ENCODE assay signal across 9 cellular contexts in the genomic region with DNA sequence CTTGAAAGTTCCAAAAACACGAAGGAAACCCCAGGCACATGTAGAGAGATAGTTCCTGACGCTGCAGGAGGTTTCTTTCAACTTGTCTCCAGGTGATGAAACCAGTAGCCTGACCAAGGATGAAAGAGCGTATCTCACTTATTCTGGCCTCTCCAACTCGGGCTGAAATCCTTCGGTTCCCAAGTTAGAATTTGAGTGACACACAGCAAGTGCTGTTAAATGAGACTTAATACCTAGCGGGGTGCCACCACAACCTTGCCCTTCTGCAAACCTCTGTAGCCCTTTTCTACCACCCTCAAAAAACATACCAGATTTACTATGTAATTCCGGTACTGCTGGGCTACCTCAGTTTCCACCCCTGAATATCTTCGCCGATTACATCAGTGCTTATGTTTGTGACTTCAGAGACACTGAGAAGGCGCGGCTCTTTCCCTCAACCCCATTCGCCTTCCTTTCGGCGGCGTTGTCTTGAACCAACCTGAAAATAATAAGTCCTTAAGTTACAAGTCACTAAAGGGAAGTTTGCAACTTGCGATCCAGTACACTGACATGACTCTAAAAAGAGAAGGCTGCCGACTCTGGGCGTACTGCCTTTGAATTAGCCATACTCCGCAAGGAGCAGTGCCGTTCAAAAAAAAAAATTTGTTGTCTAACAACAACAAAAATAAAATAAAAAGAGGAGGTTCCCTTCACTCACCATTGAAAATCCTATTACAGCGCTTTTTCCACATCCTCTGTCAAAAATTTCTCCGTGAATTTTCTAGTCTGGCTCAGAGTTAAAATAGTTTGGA.
DNase-seq lines count a peak whose midpoint lies in the region; ATAC-seq and TF ChIP-seq lines count a peak whose summit lies in the region.
"Had no signal": no experiment of that assay in that cellular context is flagged by ENCODE, and none has a peak within 500 bp of the region (broad histone marks: within the 10 kb centered on the region; RNA-seq: fewer than 3 reads in every experiment).

No MANE protein-coding gene starts in this region.

- peak overlapping the region; percentile 83 for H3K4me3 Mint-ChIP-seq in Calu3 (ENCODE audit: low read depth, unreplicated experiment)
- peak overlapping the region; percentile 76 for H3K4me3 Mint-ChIP-seq in activated naive CD8-positive, alpha-beta T cell treated with anti-CD3 and anti-CD28 coated beads for 36 hours

- no peaks in the 10 kb centered on the region for H3K27me3 Mint-ChIP-seq in Calu3 (ENCODE audit: unreplicated experiment)
- H3K27me3 Mint-ChIP-seq in activated naive CD8-positive, alpha-beta T cell treated with anti-CD3 and anti-CD28 coated beads for 36 hours: peaks cover 90% of the 10 kb centered on the region

- H3K23ac ChIP-seq in mesendoderm (ENCODE audit: low read length): no peak overlapping the region

- peak overlapping the region; percentile 75 for H3K4me2 ChIP-seq in mesendoderm (ENCODE audit: low read length)
- H3K4me2 ChIP-seq: KMS-11 had no signal

- no peaks in the 10 kb centered on the region for H3K27me3 ChIP-seq in mesendoderm (ENCODE audit: insufficient read depth, low read length, poor library complexity)

- no peak overlapping the region for H3K27ac ChIP-seq in mesendoderm (ENCODE audit: low read depth, low read length)
- H3K27ac ChIP-seq: KMS-11 had no signal

- peaks cover 56% of the 10 kb centered on the region for H3K36me3 Mint-ChIP-seq in Calu3 (ENCODE audit: insufficient read depth, unreplicated experiment)
- peaks cover 11% of the 10 kb centered on the region for H3K36me3 Mint-ChIP-seq in activated naive CD8-positive, alpha-beta T cell treated with anti-CD3 and anti-CD28 coated beads for 36 hours

- no peak overlapping the region for H2BK120ac ChIP-seq in mesendoderm (ENCODE audit: low read depth, low read length)

- H3K27ac Mint-ChIP-seq in Calu3 (ENCODE audit: unreplicated experiment): peak overlapping the region; percentile 44
- H3K27ac Mint-ChIP-seq in activated naive CD8-positive, alpha-beta T cell treated with anti-CD3 and anti-CD28 coated beads for 36 hours: peak overlapping the region; percentile 71

- peak overlapping the region; percentile 66 for H3K56ac ChIP-seq in mesendoderm (ENCODE audit: low read length)

- H3K4ac ChIP-seq in mesendoderm (ENCODE audit: low read depth, low read length): no peak overlapping the region

- no peaks in the 10 kb centered on the region for H3K36me3 ChIP-seq in mesendoderm (ENCODE audit: control insufficient read depth, insufficient read depth, low read length)

- no peak overlapping the region for H2AK5ac ChIP-seq in mesendoderm (ENCODE audit: low read length)

- no TSS peak for BruUV-seq in Calu3 (replicated peaks; lab: Mats Ljungman, UMichigan)

- H3K79me1 ChIP-seq in mesendoderm (ENCODE audit: low read length): no peaks in the 10 kb centered on the region

- H2BK5ac ChIP-seq in mesendoderm (ENCODE audit: low read length): no peak overlapping the region

- peaks cover 45% of the 10 kb centered on the region for H3K4me1 Mint-ChIP-seq in Calu3 (ENCODE audit: low read depth, unreplicated experiment)
- peaks cover 44% of the 10 kb centered on the region for H3K4me1 Mint-ChIP-seq in activated naive CD8-positive, alpha-beta T cell treated with anti-CD3 and anti-CD28 coated beads for 36 hours

- DNase-seq in Calu3: no peak
- peak; percentile 42 for DNase-seq in LoVo (ENCODE audit: low spot score)
- DNase-seq in activated naive CD8-positive, alpha-beta T cell treated with anti-CD3 and anti-CD28 coated beads for 36 hours: no peak
- DNase-seq in mesendoderm: peak; percentile 68
- no peak for DNase-seq in stimulated activated CD4-positive, alpha-beta T cell treated with anti-CD3 and anti-CD28 coated beads, Interleukin-12 subunit alpha, Interleukin-12 subunit beta, amount 100 ng/mL, for 4 hours
- DNase-seq in ecto neural progenitor cell (ENCODE audit: low spot score): no peak
- DNase-seq in head of caudate nucleus: no peak

- CTCF ChIA-PET in Calu3 (lab: Charles Lee): interaction anchor here (1.3 to 1.4 kb wide), 3 partner anchors 50 to 128 kb away, joined by 3 to 5 read pairs (median 3); no protein-coding TSS in a partner anchor

- H3K4me1 ChIP-seq in mesendoderm (ENCODE audit: control insufficient read depth, low read depth, low read length): peaks cover 8% of the 10 kb centered on the region

- H3K18ac ChIP-seq in mesendoderm (ENCODE audit: low read length): no peak overlapping the region

- no peaks in the 10 kb centered on the region for H3K9me3 Mint-ChIP-seq in Calu3 (ENCODE audit: low read depth, unreplicated experiment)
- peaks cover 16% of the 10 kb centered on the region for H3K9me3 Mint-ChIP-seq in activated naive CD8-positive, alpha-beta T cell treated with anti-CD3 and anti-CD28 coated beads for 36 hours

- WGBS in mesendoderm (ENCODE audit: extremely low coverage, insufficient coverage, low lambda C conversion rate): no CpG with 5 or more reads among the region's 22 CpGs

- H2BK15ac ChIP-seq in mesendoderm (replicated peaks; ENCODE audit: low read depth): no peak overlapping the region

- no peak for ATAC-seq in HG02885 (IDR thresholded peaks at IDR 0.05; ENCODE audit: poor library complexity, unreplicated experiment)

- peak overlapping the region; percentile 51 for H3K9ac ChIP-seq in mesendoderm (ENCODE audit: low read length)
- H3K9ac ChIP-seq: KMS-11 had no signal

- H3K79me2 ChIP-seq in mesendoderm (ENCODE audit: control insufficient read depth, insufficient read depth, low read length): no peaks in the 10 kb centered on the region

- no peak overlapping the region for H4K5ac ChIP-seq in mesendoderm (ENCODE audit: low read length)

- TF ChIP-seq CTCF in Calu3 (IDR thresholded peaks at IDR 0.05; ENCODE audit: unreplicated experiment): no peak

- no peak overlapping the region for H4K8ac ChIP-seq in mesendoderm (ENCODE audit: low read depth, low read length)

- intact Hi-C loops in Calu3 (cut with micrococcal nuclease; ENCODE audit: unreplicated experiment) (loop anchor here (5.0 kb wide), 3 partner anchors 36 to 76 kb away; no protein-coding TSS in a partner anchor), head of caudate nucleus (cut with DNase I) (no loop called here)

- H3K4me3 ChIP-seq in mesendoderm (ENCODE audit: low read length): peak overlapping the region; percentile 56

Comparison
In these comparisons a context has a peak if more than half of its experiments do, and no peak if none do; other contexts are left out.
1. DNase-seq: peak in LoVo (single experiment) and mesendoderm (single experiment); none in Calu3 (single experiment), activated naive CD8-positive, alpha-beta T cell treated with anti-CD3 and anti-CD28 coated beads for 36 hours (single experiment), stimulated activated CD4-positive, alpha-beta T cell treated with anti-CD3 and anti-CD28 coated beads, Interleukin-12 subunit alpha, Interleukin-12 subunit beta, amount 100 ng/mL, for 4 hours (single experiment), ecto neural progenitor cell (single experiment) and head of caudate nucleus (0 of 42).